19 cellular contexts compared by ENCODE assay signal in the genomic region with DNA sequence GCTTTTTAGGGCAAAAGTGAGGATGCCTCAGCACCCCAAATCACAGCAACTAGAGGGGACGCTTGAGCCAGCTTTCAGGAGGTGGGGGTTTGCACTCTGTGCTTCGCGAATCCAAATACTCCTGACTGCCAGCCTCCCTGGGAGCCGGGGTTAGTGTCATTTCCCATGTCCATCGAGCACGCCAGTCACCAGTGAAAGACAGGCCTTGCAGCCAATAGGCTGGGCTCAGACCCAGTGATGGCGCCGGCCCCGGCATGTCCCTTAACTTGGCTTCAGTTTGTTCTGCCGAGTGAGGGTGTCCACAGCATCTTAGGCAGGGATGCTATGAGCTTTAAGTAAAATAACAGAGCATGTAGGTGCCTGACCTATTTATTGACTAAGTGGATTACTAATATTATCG. TPM values are rescaled to one million over a fixed set of nuclear protein-coding genes. Genes with fewer than 3 reads are reported as not detected.
DNase-seq lines count a peak whose midpoint lies in the region; ATAC-seq and TF ChIP-seq lines count a peak whose summit lies in the region.
"Had no signal": no experiment of that assay in that cellular context is flagged by ENCODE, and none has a peak within 500 bp of the region (broad histone marks: within the 10 kb centered on the region; RNA-seq: fewer than 3 reads in every experiment).

No MANE protein-coding gene starts in this region.

- H3K4me1 Mint-ChIP-seq in WTC11, result peaks cover 61% of the 10 kb centered on the region
- no peaks in the 10 kb centered on the region for H3K4me1 Mint-ChIP-seq in activated T-helper 2 cell treated with anti-CD3 and anti-CD28 coated beads, Interferon-gamma antibody, Interleukin-2, Interleukin-4, amounts not matched to agents 10 μg/mL and 5 μg/mL and 100 μg/mL, durations not matched to agents 14 hours and 24 hours and 36 hours (ENCODE audit: low read depth)

- H3K27me3 Mint-ChIP-seq in WTC11 (ENCODE audit: low read depth), result no peaks in the 10 kb centered on the region
- H3K27me3 Mint-ChIP-seq in activated T-helper 2 cell treated with anti-CD3 and anti-CD28 coated beads, Interferon-gamma antibody, Interleukin-2, Interleukin-4, amounts not matched to agents 10 μg/mL and 5 μg/mL and 100 μg/mL, durations not matched to agents 14 hours and 24 hours and 36 hours (ENCODE audit: low read depth), result no peaks in the 10 kb centered on the region

- H3K27ac Mint-ChIP-seq in WTC11, result no peak overlapping the region
- no peak overlapping the region for H3K27ac Mint-ChIP-seq in activated T-helper 2 cell treated with anti-CD3 and anti-CD28 coated beads, Interferon-gamma antibody, Interleukin-2, Interleukin-4, amounts not matched to agents 10 μg/mL and 5 μg/mL and 100 μg/mL, durations not matched to agents 14 hours and 24 hours and 36 hours

- no peak overlapping the region for H3K27ac ChIP-seq in right cardiac atrium (ENCODE audit: low read length)
- H3K27ac ChIP-seq: GM23248, SJSA1 had no signal

- no peak overlapping the region for H3K4me3 Mint-ChIP-seq in WTC11
- no peak overlapping the region for H3K4me3 Mint-ChIP-seq in activated T-helper 2 cell treated with anti-CD3 and anti-CD28 coated beads, Interferon-gamma antibody, Interleukin-2, Interleukin-4, amounts not matched to agents 10 μg/mL and 5 μg/mL and 100 μg/mL, durations not matched to agents 14 hours and 24 hours and 36 hours (ENCODE audit: low read depth)

- intact Hi-C loops in right cardiac atrium (cut with DNase I) (loop anchor here in 2 of 4 donors (10.0 kb wide), 1 partner anchor 48 kb away; a partner anchor contains a TSS), cardiac septum (cut with DNase I) (no loop called here)
- intact Hi-C loops in activated T-helper 2 cell treated with anti-CD3 and anti-CD28 coated beads, Interferon-gamma antibody, Interleukin-2, Interleukin-4, amounts not matched to agents 10 μg/mL and 5 μg/mL and 100 μg/mL, durations not matched to agents 14 hours and 24 hours and 36 hours (cut with micrococcal nuclease), result no loop called here

- no peaks in the 10 kb centered on the region for H3K4me1 ChIP-seq in right cardiac atrium (ENCODE audit: control insufficient read depth, insufficient read depth, low read length)

- no peaks in the 10 kb centered on the region for H3K9me3 ChIP-seq in right cardiac atrium (ENCODE audit: control insufficient read depth, low read length)
- H3K9me3 ChIP-seq: BE2C, SJSA1 had no signal

- peak in 2 of 3 donors; percentile 38 to 46 for DNase-seq in right cardiac atrium
- no peak for DNase-seq in cardiac septum (ENCODE audit: low spot score)
- peak; percentile 57 for DNase-seq in WTC11 (ENCODE audit: low spot score)
- DNase-seq in islet precursor cell, result peak; percentile 71
- DNase-seq in activated T-helper 2 cell treated with anti-CD3 and anti-CD28 coated beads, Interferon-gamma antibody, Interleukin-2, Interleukin-4, amounts not matched to agents 10 μg/mL and 5 μg/mL and 100 μg/mL, durations not matched to agents 14 hours and 24 hours and 36 hours (ENCODE audit: low spot score), result no peak
- no peak for DNase-seq in activated CD4-positive, alpha-beta T cell treated with anti-CD3 and anti-CD28 coated beads, Interleukin-2, amount 50 U/mL, for 48 hours
- DNase-seq: BE2C, EL, GM23248, IMR-90, MV-4-11, NCI-H1105 treated with DMSO at 0.1 percent for 48 hours, NCI-H2029 treated with DMSO at 0.1 percent for 48 hours, NCI-H2171, NCI-H524 treated with DMSO at 0.1 percent for 48 hours, NCI-H82 had no signal

- ATAC-seq in right cardiac atrium (no peak), WTC11 (no peak), GM18907 (IDR thresholded peaks at IDR 0.05; ENCODE audit: unreplicated experiment) (no peak)
- ATAC-seq: Panc1 had no signal

- no peaks in the 10 kb centered on the region for H3K36me3 Mint-ChIP-seq in WTC11
- no peaks in the 10 kb centered on the region for H3K36me3 Mint-ChIP-seq in activated T-helper 2 cell treated with anti-CD3 and anti-CD28 coated beads, Interferon-gamma antibody, Interleukin-2, Interleukin-4, amounts not matched to agents 10 μg/mL and 5 μg/mL and 100 μg/mL, durations not matched to agents 14 hours and 24 hours and 36 hours (ENCODE audit: low read depth)

- WGBS in right cardiac atrium, result 89% methylated on average over 11 of the region's 11 CpGs

- no peak overlapping the region for H3K4me3 ChIP-seq in right cardiac atrium (ENCODE audit: low read length)
- H3K4me3 ChIP-seq: GM23248, SJSA1 had no signal

- H3K27me3 ChIP-seq in right cardiac atrium (ENCODE audit: control insufficient read depth, insufficient read depth), result no peaks in the 10 kb centered on the region
- H3K27me3 ChIP-seq: BE2C, SJSA1 had no signal

- CTCF ChIA-PET in WTC11 (lab: Charles Lee), result interaction anchor here (0.6 to 8.9 kb wide), 3 partner anchors 18 to 105 kb away, joined by 3 to 66 read pairs (median 3); a partner anchor contains a TSS

- POLR2A ChIA-PET in WTC11 (lab: Charles Lee), result no interaction called here

- no peaks in the 10 kb centered on the region for H3K9me3 Mint-ChIP-seq in WTC11
- no peaks in the 10 kb centered on the region for H3K9me3 Mint-ChIP-seq in activated T-helper 2 cell treated with anti-CD3 and anti-CD28 coated beads, Interferon-gamma antibody, Interleukin-2, Interleukin-4, amounts not matched to agents 10 μg/mL and 5 μg/mL and 100 μg/mL, durations not matched to agents 14 hours and 24 hours and 36 hours

- TF ChIP-seq CTCF in WTC11 (IDR thresholded peaks at IDR 0.05), result no peak

TF ChIP-seq in WTC11, 78 proteins besides CTCF, POLR2A, EP300 and RAD21:
- TF ChIP-seq JAZF1 (CRISPR knock-in tag; IDR thresholded peaks at IDR 0.05), result no peak
- no peak for TF ChIP-seq SMAD4 (CRISPR knock-in tag; IDR thresholded peaks at IDR 0.05)
- no peak for TF ChIP-seq EMX1 (CRISPR knock-in tag; IDR thresholded peaks at IDR 0.05)
- TF ChIP-seq, protein P1, sequence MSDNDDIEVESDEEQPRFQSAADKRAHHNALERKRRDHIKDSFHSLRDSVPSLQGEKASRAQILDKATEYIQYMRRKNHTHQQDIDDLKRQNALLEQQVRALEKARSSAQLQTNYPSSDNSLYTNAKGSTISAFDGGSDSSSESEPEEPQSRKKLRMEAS (CRISPR knock-in tag; IDR thresholded peaks at IDR 0.05), result no peak
- no peak for TF ChIP-seq HMGA2 (CRISPR knock-in tag; IDR thresholded peaks at IDR 0.05)
- peak; percentile 64 for TF ChIP-seq NFYB (CRISPR knock-in tag; conservative IDR thresholded peaks at IDR 0.05; ENCODE audit: low read depth)
- no peak for TF ChIP-seq NR1H2 (CRISPR knock-in tag; IDR thresholded peaks at IDR 0.05)

RNA-seq across cellular contexts. Expression of a gene that starts 50.9 kb away (rescaled TPM):
- 10 to 100 TPM; 28.1 to 47.1 (median 38.4) TPM for total RNA-seq in right cardiac atrium
- 31.9 TPM for polyA plus RNA-seq in right cardiac atrium
- 41.3 TPM for total RNA-seq in cardiac septum
- total RNA-seq in WTC11 (2021), result 17.0 to 18.8 TPM (median 18.4 TPM) in 3 replicates
- 1.6 and 2.8 TPM in 2 replicates for total RNA-seq in activated T-helper 2 cell treated with anti-CD3 and anti-CD28 coated beads, Interferon-gamma antibody, Interleukin-2, Interleukin-4, amounts not matched to agents 10 μg/mL and 5 μg/mL and 100 μg/mL, durations not matched to agents 14 hours and 24 hours and 36 hours

Comparison
In these comparisons a context has a peak if more than half of its experiments do, and no peak if none do; other contexts are left out.
1. DNase-seq: peak in right cardiac atrium (2 of 3), WTC11 (single experiment) and islet precursor cell (single experiment); none in cardiac septum (single experiment), activated T-helper 2 cell treated with anti-CD3 and anti-CD28 coated beads, Interferon-gamma antibody, Interleukin-2, Interleukin-4, amounts not matched to agents 10 μg/mL and 5 μg/mL and 100 μg/mL, durations not matched to agents 14 hours and 24 hours and 36 hours (single experiment) and activated CD4-positive, alpha-beta T cell treated with anti-CD3 and anti-CD28 coated beads, Interleukin-2, amount 50 U/mL, for 48 hours (0 of 2).